ENCODE assay signal across 15 cellular contexts in the genomic region with DNA sequence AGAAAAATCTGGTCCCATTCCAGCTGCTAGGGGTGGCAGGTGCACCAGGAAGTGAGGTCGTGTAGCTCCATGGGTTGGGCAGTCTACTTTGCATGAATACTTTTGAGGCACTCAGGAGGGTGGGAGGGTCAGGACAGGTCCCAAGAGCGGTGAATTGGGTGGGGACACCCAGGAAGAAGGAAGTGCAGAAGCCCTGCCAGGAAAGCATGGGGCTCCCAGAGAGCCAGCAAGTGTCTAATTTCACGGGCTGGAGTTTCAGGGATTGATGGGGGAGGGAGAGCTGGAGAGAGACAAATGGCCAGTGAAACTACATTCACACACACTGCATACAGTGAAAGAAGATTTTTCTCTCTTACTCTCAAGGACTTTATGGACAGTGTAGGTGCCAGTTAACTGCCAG.
DNase-seq lines count a peak whose midpoint lies in the region; ATAC-seq and TF ChIP-seq lines count a peak whose summit lies in the region.
"Had no signal": no experiment of that assay in that cellular context is flagged by ENCODE, and none has a peak within 500 bp of the region (broad histone marks: within the 10 kb centered on the region; RNA-seq: fewer than 3 reads in every experiment).

No MANE protein-coding gene starts in this region.

- H3K27me3 ChIP-seq in right atrium auricular region (no peaks in the 10 kb centered on the region), heart left ventricle (no peaks in the 10 kb centered on the region), body of pancreas (no peaks in the 10 kb centered on the region)
- H3K27me3 ChIP-seq: adrenal gland had no signal

- TF ChIP-seq POLR2A in heart left ventricle (IDR thresholded peaks at IDR 0.05) (no peak), body of pancreas (IDR thresholded peaks at IDR 0.05) (no peak)

- intact Hi-C loops in heart left ventricle (cut with DNase I) (no loop called here), body of pancreas (cut with DNase I) (no loop called here)

- no peaks in the 10 kb centered on the region for H3K9me3 ChIP-seq in right atrium auricular region
- no peaks in the 10 kb centered on the region for H3K9me3 ChIP-seq in heart left ventricle
- no peaks in the 10 kb centered on the region for H3K9me3 ChIP-seq in body of pancreas
- H3K9me3 ChIP-seq: adrenal gland had no signal

- no peak overlapping the region for H3K4me3 ChIP-seq in right atrium auricular region
- no peak overlapping the region for H3K4me3 ChIP-seq in heart left ventricle
- no peak overlapping the region for H3K4me3 ChIP-seq in body of pancreas
- H3K4me3 ChIP-seq: adrenal gland had no signal

- no peak for ATAC-seq in heart left ventricle
- ATAC-seq in body of pancreas: peak; percentile 36
- ATAC-seq: HepG2 had no signal

- no peaks in the 10 kb centered on the region for H3K36me3 ChIP-seq in right atrium auricular region
- peaks cover 0 to 26% (median 11%) of the 10 kb centered on the region in 9 donors for H3K36me3 ChIP-seq in heart left ventricle
- peaks cover 0 to 2% of the 10 kb centered on the region in 2 donors for H3K36me3 ChIP-seq in body of pancreas (replicated peaks in 1 of 2; ENCODE audit: insufficient read depth in 1 of 2, low read depth in 2 of 2)

- H3K27ac ChIP-seq in right atrium auricular region (peak overlapping the region; percentile 57 to 63), heart left ventricle (no peak overlapping the region), body of pancreas (peak overlapping the region in 3 of 4 donors; percentile 17 to 56 (median 33))
- H3K27ac ChIP-seq: adrenal gland had no signal

- no peak for DNase-seq in right atrium auricular region (ENCODE audit: low spot score)
- DNase-seq in heart left ventricle: no peak
- DNase-seq in body of pancreas: peak in 3 of 4 donors; percentile 42 to 61 (median 50)
- DNase-seq in mucosa of gallbladder (ENCODE audit: low spot score): peak; percentile 58
- DNase-seq in central memory CD4-positive, alpha-beta T cell: no peak
- no peak for DNase-seq in Kasumi-1 (lab: John Stamatoyannopoulos, UW)
- no peak for DNase-seq in GM19240 (ENCODE audit: insufficient read length, low spot score)
- no peak for DNase-seq in COLO829 (ENCODE audit: low spot score)
- DNase-seq: adrenal gland, EL, H7, kidney glomerular epithelial cell, NCI-H82, SHP77 treated with DMSO at 0.1 percent for 48 hours had no signal

- no peak for TF ChIP-seq CTCF in right atrium auricular region (IDR thresholded peaks at IDR 0.05)
- no peak for TF ChIP-seq CTCF in heart left ventricle (IDR thresholded peaks at IDR 0.05)
- TF ChIP-seq CTCF in body of pancreas (IDR thresholded peaks at IDR 0.05): no peak

- 42 to 63% (median 54%) methylated on average over 3 of the region's 3 CpGs for WGBS in heart left ventricle, 4 donors
- 5 to 19% methylated on average over 3 of the region's 3 CpGs for WGBS in body of pancreas, 2 donors

- H3K4me1 ChIP-seq in right atrium auricular region (peaks cover 0 to 56% of the 10 kb centered on the region in 2 donors), heart left ventricle (peaks cover 3 to 46% (median 39%) of the 10 kb centered on the region in 12 donors), body of pancreas (peaks cover 53% of the 10 kb centered on the region)

Comparison
In these comparisons a context has a peak if more than half of its experiments do, and no peak if none do; other contexts are left out.
1. H3K27ac ChIP-seq: peak in right atrium auricular region (2 of 2) and body of pancreas (3 of 4); none in heart left ventricle (0 of 12).
2. DNase-seq: peak in body of pancreas (3 of 4) and mucosa of gallbladder (single experiment); none in right atrium auricular region (single experiment), heart left ventricle (0 of 5), central memory CD4-positive, alpha-beta T cell (single experiment), Kasumi-1 (0 of 2), GM19240 (single experiment) and COLO829 (single experiment).